1 cellular context compared by ENCODE assay signal in genomic region chr12:49279706-49280159, GRCh38.
TF ChIP-seq lines count a peak whose summit lies in the region.

No MANE protein-coding gene starts in this region.

TF ChIP-seq in GM23338, 12 proteins besides CTCF, POLR2A, EP300 and RAD21 (continued from another document):
- TF ChIP-seq REST (IDR thresholded peaks at IDR 0.05; ENCODE audit: unreplicated experiment): no peak
